Comparison of ENCODE assay signal across 18 cellular contexts in the genomic region with DNA sequence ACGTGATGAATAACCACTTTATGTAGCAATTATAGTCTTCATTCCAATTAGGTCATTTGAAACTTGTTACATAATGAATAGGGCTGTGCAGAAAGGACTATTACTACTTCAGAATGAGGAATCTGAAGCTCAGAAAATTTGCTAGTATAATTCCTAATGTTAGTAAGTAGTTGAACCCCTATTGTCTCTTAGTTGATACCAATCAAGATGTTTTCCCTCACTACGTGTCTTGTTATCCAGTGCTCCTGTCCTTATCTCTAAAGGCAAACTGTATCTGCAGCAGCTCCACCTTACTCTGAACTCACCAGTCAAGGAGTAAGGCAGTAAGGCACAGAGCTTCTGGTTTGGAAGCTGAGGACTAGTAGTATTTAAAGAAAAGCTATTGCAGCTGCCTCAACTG. TPM values are rescaled to one million over a fixed set of nuclear protein-coding genes. Genes with fewer than 3 reads are reported as not detected.
DNase-seq lines count a peak whose midpoint lies in the region; ATAC-seq and TF ChIP-seq lines count a peak whose summit lies in the region.
"Had no signal": no experiment of that assay in that cellular context is flagged by ENCODE, and none has a peak within 500 bp of the region (broad histone marks: within the 10 kb centered on the region; RNA-seq: fewer than 3 reads in every experiment).

No MANE protein-coding gene starts in this region.

- no peak for TF ChIP-seq EP300 in stomach (IDR thresholded peaks at IDR 0.05)

- no peak for ATAC-seq in RWPE2 (ENCODE audit: low read depth)
- no peak for ATAC-seq in GM19035 (IDR thresholded peaks at IDR 0.05; ENCODE audit: unreplicated experiment)
- ATAC-seq: CD8-positive, alpha-beta T cell had no signal

- H3K27me3 ChIP-seq in RWPE2 (ENCODE audit: insufficient read depth, poor library complexity, severe bottlenecking), result no peaks in the 10 kb centered on the region
- no peaks in the 10 kb centered on the region for H3K27me3 ChIP-seq in esophagus (ENCODE audit: control insufficient read depth in 1 of 2, insufficient read depth in 2 of 2, low read length in 2 of 2)
- no peaks in the 10 kb centered on the region for H3K27me3 ChIP-seq in stomach

- no peaks in the 10 kb centered on the region for H3K9me3 ChIP-seq in RWPE2 (ENCODE audit: severe bottlenecking)
- no peaks in the 10 kb centered on the region for H3K9me3 ChIP-seq in esophagus (ENCODE audit: control insufficient read depth in 2 of 2, insufficient read depth in 1 of 2, low read depth in 1 of 2, low read length in 1 of 2)
- no peaks in the 10 kb centered on the region for H3K9me3 ChIP-seq in stomach

- H3K4me1 ChIP-seq in RWPE2 (ENCODE audit: insufficient read depth, poor library complexity, severe bottlenecking) (peaks cover 14% of the 10 kb centered on the region), esophagus (ENCODE audit: control insufficient read depth in 2 of 2, insufficient read depth in 2 of 2, low read length in 1 of 2) (peaks cover 0 to 6% of the 10 kb centered on the region in 2 donors), stomach (peaks cover 0 to 46% (median 8%) of the 10 kb centered on the region in 4 donors)

- peak; percentile 32 for DNase-seq in NCI-H1436 treated with DMSO at 0.1 percent for 48 hours (lab: John Stamatoyannopoulos, UW)
- DNase-seq in NCI-H1436 (lab: John Stamatoyannopoulos, UW), result no peak
- DNase-seq in RWPE2 (ENCODE audit: low spot score), result no peak
- DNase-seq in stomach, result no peak
- no peak for DNase-seq in stimulated activated naive CD4-positive, alpha-beta T cell treated with Interleukin-2 at 50 U/mL for 16 hours (lab: John Stamatoyannopoulos, UW)
- no peak for DNase-seq in activated effector memory CD4-positive, alpha-beta T cell treated with anti-CD3 and anti-CD28 coated beads, Interleukin-2, amount 50 U/mL, for 16 hours
- DNase-seq: 8988T; AML-193; C1 segment of cervical spinal cord; CD8-positive, alpha-beta T cell; Kasumi-1; NCI-H2029; NCI-H226; NCI-H510A treated with DMSO at 0.1 percent for 48 hours; NCI-H748 treated with DMSO at 0.1 percent for 48 hours; SHP77 had no signal

- WGBS in esophagus, 2 donors, result 64 to 72% methylated on average over 2 of the region's 2 CpGs
- WGBS in stomach, 5 donors, result 29 to 54% (median 37%) methylated on average over 2 of the region's 2 CpGs

- no peak for TF ChIP-seq POLR2A in stomach (IDR thresholded peaks at IDR 0.05)

- H3K36me3 ChIP-seq in RWPE2 (ENCODE audit: low read depth), result peaks cover 67% of the 10 kb centered on the region
- H3K36me3 ChIP-seq in esophagus (ENCODE audit: control insufficient read depth in 2 of 2, insufficient read depth in 2 of 2, low read length in 1 of 2), result peaks cover 9 to 13% of the 10 kb centered on the region in 2 donors
- H3K36me3 ChIP-seq in stomach, result peaks cover 26 to 78% (median 72%) of the 10 kb centered on the region in 4 donors

- H3K27ac ChIP-seq in RWPE2 (ENCODE audit: poor library complexity, severe bottlenecking) (peak overlapping the region; percentile 43), esophagus (ENCODE audit: low read depth in 2 of 2, low read length in 1 of 2) (peak overlapping the region; percentile 34 to 38), stomach (peak overlapping the region in 3 of 5 donors; percentile 2 to 57 (median 12))

- TF ChIP-seq CTCF in RWPE2 (IDR thresholded peaks at IDR 0.05; ENCODE audit: poor library complexity, severe bottlenecking), result no peak
- no peak for TF ChIP-seq CTCF in stomach (IDR thresholded peaks at IDR 0.05)

- no peak overlapping the region for H3K4me3 ChIP-seq in RWPE2 (ENCODE audit: severe bottlenecking)
- no peak overlapping the region for H3K4me3 ChIP-seq in esophagus (ENCODE audit: low read depth in 1 of 2, low read length in 2 of 2)
- H3K4me3 ChIP-seq in stomach, result no peak overlapping the region

- intact Hi-C loops in stomach (cut with DNase I; ENCODE audit: low total_unique reads), result loop anchor here (5.0 kb wide), 1 partner anchor 51 kb away; no protein-coding TSS in a partner anchor

RNA-seq across cellular contexts. Expression of a gene that starts 32.0 kb away (rescaled TPM):
- 100 to 1,000 TPM; 399 to 610 TPM for polyA plus RNA-seq in esophagus
- 100 to 1,000 TPM; 133 to 267 (median 172) TPM for total RNA-seq in stomach
- 100 to 1,000 TPM; 129 to 360 (median 194) TPM for polyA plus RNA-seq in stomach
